ENCODE assay signal across 9 cellular contexts in the genomic region with DNA sequence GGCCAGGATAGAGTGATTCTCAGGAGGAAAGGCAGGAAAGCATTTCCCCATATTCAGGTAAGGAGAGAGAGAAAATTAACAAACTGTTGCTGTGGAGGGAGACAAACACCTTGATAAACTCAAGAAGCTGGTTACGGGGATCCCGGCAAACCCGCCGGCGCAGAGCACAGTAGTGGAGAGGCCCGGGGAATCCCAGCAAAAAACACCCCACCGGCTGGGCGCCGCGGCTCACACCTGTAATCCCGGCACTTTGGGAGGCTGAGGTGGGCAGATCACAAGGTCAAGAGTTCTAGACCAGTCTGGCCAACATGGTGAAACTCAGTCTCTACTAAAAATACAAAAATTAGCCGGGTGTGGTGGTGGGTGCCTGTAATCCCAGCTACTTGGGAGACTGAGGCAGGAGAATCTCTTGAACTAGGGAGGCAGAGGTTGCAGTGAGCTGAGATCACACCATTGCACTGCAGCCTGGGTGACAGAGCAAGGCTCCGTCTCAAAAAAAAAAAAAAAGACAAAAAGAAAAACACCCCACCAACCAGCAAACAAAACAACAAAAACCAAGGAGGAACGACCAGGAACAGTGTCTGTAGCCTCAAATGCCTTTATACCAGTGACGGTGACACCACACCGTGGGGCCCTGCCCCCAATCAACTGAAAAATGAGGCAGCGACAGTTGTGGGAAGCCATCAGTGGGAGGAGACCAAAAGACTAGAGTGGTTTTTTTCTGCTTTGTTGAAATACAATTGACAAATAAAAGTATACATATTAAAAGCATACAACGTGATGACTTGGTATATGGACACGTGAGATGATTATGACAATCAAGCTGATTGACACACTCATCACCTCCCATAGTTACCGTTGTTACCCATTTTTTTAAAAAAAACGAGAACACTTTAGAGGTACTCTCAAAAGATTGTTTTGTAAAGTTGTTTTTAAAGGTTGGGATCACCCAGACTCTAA. TPM values are rescaled to one million over a fixed set of nuclear protein-coding genes. Genes with fewer than 3 reads are reported as not detected.
DNase-seq lines count a peak whose midpoint lies in the region; ATAC-seq and TF ChIP-seq lines count a peak whose summit lies in the region.
"Had no signal": no experiment of that assay in that cellular context is flagged by ENCODE, and none has a peak within 500 bp of the region (broad histone marks: within the 10 kb centered on the region; RNA-seq: fewer than 3 reads in every experiment).

No MANE protein-coding gene starts in this region.

- DNase-seq in CD4-positive, alpha-beta memory T cell = peak; percentile 47 to 84 (median 59)
- peak; percentile 88 for DNase-seq in OCI-M1 (lab: John Stamatoyannopoulos, UW)
- peak; percentile 59 for DNase-seq in activated T-helper 1 cell treated with anti-CD3 and anti-CD28 coated beads, Interleukin-12 subunit alpha, Interleukin-12 subunit beta, Interleukin-2, Interleukin-4 antibody, amounts not matched to agents 30 ng/mL and 10 ng/mL and 1 ng/mL, durations not matched to agents 14 hours and 24 hours and 36 hours (ENCODE audit: low spot score)
- DNase-seq in nephron progenitor cell = no peak
- DNase-seq in GM13976 (ENCODE audit: low spot score) = no peak
- DNase-seq in NCI-H345 treated with DMSO at 0.1 percent for 48 hours (lab: John Stamatoyannopoulos, UW; ENCODE audit: unreplicated experiment) = no peak

- POLR2A ChIA-PET in CD4-positive, alpha-beta memory T cell (lab: Charles Lee; ENCODE audit: partially characterized antibody) = interaction anchor here (0.9 to 1.2 kb wide), 2 partner anchors 41 to 91 kb away, joined by 4 to 5 read pairs; a partner anchor contains a TSS

- in situ Hi-C loops in GM13976 (cut with MboI; ENCODE audit: low sequenced_read_pairs, unreplicated experiment) = no loop called here

- H3K36me3 Mint-ChIP-seq in CD4-positive, alpha-beta memory T cell = no peaks in the 10 kb centered on the region
- H3K36me3 Mint-ChIP-seq in activated T-helper 1 cell treated with anti-CD3 and anti-CD28 coated beads, Interleukin-12 subunit alpha, Interleukin-12 subunit beta, Interleukin-2, Interleukin-4 antibody, amounts not matched to agents 30 ng/mL and 10 ng/mL and 1 ng/mL, durations not matched to agents 14 hours and 24 hours and 36 hours (ENCODE audit: low read depth) = peaks cover 6% of the 10 kb centered on the region
- H3K36me3 Mint-ChIP-seq in nephron progenitor cell (ENCODE audit: low read depth) = no peaks in the 10 kb centered on the region

- peaks cover 18% of the 10 kb centered on the region for H3K4me1 ChIP-seq in CD4-positive, alpha-beta memory T cell (ENCODE audit: insufficient read depth, low read length)
- H3K4me1 ChIP-seq: testis had no signal

- H3K27ac Mint-ChIP-seq in CD4-positive, alpha-beta memory T cell = peak overlapping the region; percentile 23 to 92 (median 78)
- H3K27ac Mint-ChIP-seq in activated T-helper 1 cell treated with anti-CD3 and anti-CD28 coated beads, Interleukin-12 subunit alpha, Interleukin-12 subunit beta, Interleukin-2, Interleukin-4 antibody, amounts not matched to agents 30 ng/mL and 10 ng/mL and 1 ng/mL, durations not matched to agents 14 hours and 24 hours and 36 hours = peak overlapping the region; percentile 52
- H3K27ac Mint-ChIP-seq in nephron progenitor cell = no peak overlapping the region

- H3K36me3 ChIP-seq in CD4-positive, alpha-beta memory T cell (ENCODE audit: insufficient read depth, low read length) = no peaks in the 10 kb centered on the region

- CTCF ChIA-PET in CD4-positive, alpha-beta memory T cell (lab: Charles Lee; ENCODE audit: partially characterized antibody) = interaction anchor here (0.7 to 2.3 kb wide), 10 partner anchors 40 to 159 kb away, joined by 3 to 9 read pairs (median 4); no protein-coding TSS in a partner anchor

- H3K4me1 Mint-ChIP-seq in CD4-positive, alpha-beta memory T cell = peaks cover 11 to 40% (median 21%) of the 10 kb centered on the region in 4 donors
- H3K4me1 Mint-ChIP-seq in activated T-helper 1 cell treated with anti-CD3 and anti-CD28 coated beads, Interleukin-12 subunit alpha, Interleukin-12 subunit beta, Interleukin-2, Interleukin-4 antibody, amounts not matched to agents 30 ng/mL and 10 ng/mL and 1 ng/mL, durations not matched to agents 14 hours and 24 hours and 36 hours (ENCODE audit: low read depth) = peaks cover 26% of the 10 kb centered on the region
- H3K4me1 Mint-ChIP-seq in nephron progenitor cell = peaks cover 37% of the 10 kb centered on the region

- H3K27me3 ChIP-seq in CD4-positive, alpha-beta memory T cell (ENCODE audit: insufficient read depth, low read length) = no peaks in the 10 kb centered on the region
- H3K27me3 ChIP-seq: testis had no signal

- no peak overlapping the region for H3K27ac ChIP-seq in CD4-positive, alpha-beta memory T cell (ENCODE audit: low read depth, low read length)
- H3K27ac ChIP-seq: testis had no signal

- ATAC-seq in HG02678 (IDR thresholded peaks at IDR 0.05; ENCODE audit: unreplicated experiment) (no peak), HG03521 (IDR thresholded peaks at IDR 0.05; ENCODE audit: unreplicated experiment) (no peak)

- peaks cover 0 to 14% (median 6%) of the 10 kb centered on the region in 8 donors for H3K9me3 Mint-ChIP-seq in CD4-positive, alpha-beta memory T cell
- peaks cover 5% of the 10 kb centered on the region for H3K9me3 Mint-ChIP-seq in activated T-helper 1 cell treated with anti-CD3 and anti-CD28 coated beads, Interleukin-12 subunit alpha, Interleukin-12 subunit beta, Interleukin-2, Interleukin-4 antibody, amounts not matched to agents 30 ng/mL and 10 ng/mL and 1 ng/mL, durations not matched to agents 14 hours and 24 hours and 36 hours
- peaks cover 11% of the 10 kb centered on the region for H3K9me3 Mint-ChIP-seq in nephron progenitor cell

- TF ChIP-seq CTCF in nephron progenitor cell (IDR thresholded peaks at IDR 0.05) (no peak), GM13976 (IDR thresholded peaks at IDR 0.05; ENCODE audit: borderline replicate concordance, control extremely low read depth, extremely low read depth, insufficient read depth, missing control alignments) (no peak)

- no peak overlapping the region for H3K4me3 ChIP-seq in CD4-positive, alpha-beta memory T cell (ENCODE audit: low read length in 2 of 2)
- H3K4me3 ChIP-seq: testis had no signal

- intact Hi-C loops in CD4-positive, alpha-beta memory T cell (cut with micrococcal nuclease) = loop anchor here (1.0 to 2.0 kb wide), 2 partner anchors 40 to 144 kb away; a partner anchor contains a TSS
- intact Hi-C loops in activated T-helper 1 cell treated with anti-CD3 and anti-CD28 coated beads, Interleukin-12 subunit alpha, Interleukin-12 subunit beta, Interleukin-2, Interleukin-4 antibody, amounts not matched to agents 30 ng/mL and 10 ng/mL and 1 ng/mL, durations not matched to agents 14 hours and 24 hours and 36 hours (cut with micrococcal nuclease) = loop anchor here (1.0 to 2.0 kb wide), 4 partner anchors 40 to 161 kb away; a partner anchor contains a TSS

- no peaks in the 10 kb centered on the region for H3K27me3 Mint-ChIP-seq in CD4-positive, alpha-beta memory T cell
- no peaks in the 10 kb centered on the region for H3K27me3 Mint-ChIP-seq in activated T-helper 1 cell treated with anti-CD3 and anti-CD28 coated beads, Interleukin-12 subunit alpha, Interleukin-12 subunit beta, Interleukin-2, Interleukin-4 antibody, amounts not matched to agents 30 ng/mL and 10 ng/mL and 1 ng/mL, durations not matched to agents 14 hours and 24 hours and 36 hours (ENCODE audit: insufficient read depth)
- peaks cover 3% of the 10 kb centered on the region for H3K27me3 Mint-ChIP-seq in nephron progenitor cell (ENCODE audit: low read depth, poor library complexity)

- H3K9me3 ChIP-seq in CD4-positive, alpha-beta memory T cell (ENCODE audit: control insufficient read depth in 1 of 2, low read length in 2 of 2) = peaks cover 0 to 4% of the 10 kb centered on the region in 2 donors
- H3K9me3 ChIP-seq: testis had no signal

- H3K4me3 Mint-ChIP-seq in CD4-positive, alpha-beta memory T cell = peak overlapping the region in 7 of 8 donors; percentile 35 to 74 (median 60)
- peak overlapping the region; percentile 1 for H3K4me3 Mint-ChIP-seq in activated T-helper 1 cell treated with anti-CD3 and anti-CD28 coated beads, Interleukin-12 subunit alpha, Interleukin-12 subunit beta, Interleukin-2, Interleukin-4 antibody, amounts not matched to agents 30 ng/mL and 10 ng/mL and 1 ng/mL, durations not matched to agents 14 hours and 24 hours and 36 hours
- H3K4me3 Mint-ChIP-seq in nephron progenitor cell = peak overlapping the region; percentile 8

RNA-seq across cellular contexts. Expression of a gene that starts 40.2 kb away (rescaled TPM):
- 10 to 100 TPM; 41.2 to 43.6 TPM for total RNA-seq in CD4-positive, alpha-beta memory T cell
- 100 to 1,000 TPM; 106 to 139 TPM for polyA plus RNA-seq in CD4-positive, alpha-beta memory T cell
- total RNA-seq in activated T-helper 1 cell treated with anti-CD3 and anti-CD28 coated beads, Interleukin-12 subunit alpha, Interleukin-12 subunit beta, Interleukin-2, Interleukin-4 antibody, amounts not matched to agents 30 ng/mL and 10 ng/mL and 1 ng/mL, durations not matched to agents 14 hours and 24 hours and 36 hours = 94.1 and 96.3 TPM in 2 replicates

RNA-seq across cellular contexts. Expression of a gene that starts 58.6 kb away (rescaled TPM):
- 10 to 100 TPM; 18.9 to 23.0 TPM for total RNA-seq in CD4-positive, alpha-beta memory T cell
- 10 to 100 TPM in 1 of 2 donors, 1 to 10 TPM in 1; 4.4 to 10.5 TPM for polyA plus RNA-seq in CD4-positive, alpha-beta memory T cell
- 17.5 and 18.8 TPM in 2 replicates for total RNA-seq in activated T-helper 1 cell treated with anti-CD3 and anti-CD28 coated beads, Interleukin-12 subunit alpha, Interleukin-12 subunit beta, Interleukin-2, Interleukin-4 antibody, amounts not matched to agents 30 ng/mL and 10 ng/mL and 1 ng/mL, durations not matched to agents 14 hours and 24 hours and 36 hours

Comparison
In these comparisons a context has a peak if more than half of its experiments do, and no peak if none do; other contexts are left out.
1. DNase-seq: peak in CD4-positive, alpha-beta memory T cell (5 of 5), OCI-M1 (single experiment) and activated T-helper 1 cell treated with anti-CD3 and anti-CD28 coated beads, Interleukin-12 subunit alpha, Interleukin-12 subunit beta, Interleukin-2, Interleukin-4 antibody, amounts not matched to agents 30 ng/mL and 10 ng/mL and 1 ng/mL, durations not matched to agents 14 hours and 24 hours and 36 hours (single experiment); none in nephron progenitor cell (single experiment), GM13976 (single experiment) and NCI-H345 treated with DMSO at 0.1 percent for 48 hours (single experiment).
2. H3K4me3 Mint-ChIP-seq: peak in every context shown above with its lines; median percentile 60 in CD4-positive, alpha-beta memory T cell; 8 in nephron progenitor cell; 1 in activated T-helper 1 cell treated with anti-CD3 and anti-CD28 coated beads, Interleukin-12 subunit alpha, Interleukin-12 subunit beta, Interleukin-2, Interleukin-4 antibody, amounts not matched to agents 30 ng/mL and 10 ng/mL and 1 ng/mL, durations not matched to agents 14 hours and 24 hours and 36 hours.